10 cellular contexts compared by ENCODE assay signal in genomic region chr14:103279129-103280025, GRCh38. TPM values are rescaled to one million over a fixed set of nuclear protein-coding genes. Genes with fewer than 3 reads are reported as not detected.
DNase-seq lines count a peak whose midpoint lies in the region; ATAC-seq and TF ChIP-seq lines count a peak whose summit lies in the region.
"Had no signal": no experiment of that assay in that cellular context is flagged by ENCODE, and none has a peak within 500 bp of the region (broad histone marks: within the 10 kb centered on the region; RNA-seq: fewer than 3 reads in every experiment).

No MANE protein-coding gene starts in this region.

- TF ChIP-seq CTCF in colonic mucosa (IDR thresholded peaks at IDR 0.05), result no peak

- peaks cover 33% of the 10 kb centered on the region for H3K27me3 ChIP-seq in HUES6 (ENCODE audit: control insufficient read depth, insufficient read depth, low read length)
- H3K27me3 ChIP-seq in colonic mucosa, result peaks cover 28% of the 10 kb centered on the region
- peaks cover 5 to 38% (median 22%) of the 10 kb centered on the region in 3 donors for H3K27me3 ChIP-seq in skeletal muscle tissue (ENCODE audit: control insufficient read depth in 3 of 3, insufficient read depth in 3 of 3, low read length in 3 of 3)

- H3K4me1 ChIP-seq in HUES6 (ENCODE audit: control insufficient read depth, insufficient read depth, low read length) (peaks cover 13% of the 10 kb centered on the region), colonic mucosa (no peaks in the 10 kb centered on the region), skeletal muscle tissue (ENCODE audit: control insufficient read depth in 3 of 3, insufficient read depth in 3 of 3, low read length in 3 of 3) (peaks cover 14 to 34% (median 22%) of the 10 kb centered on the region in 3 donors)

- H3K27ac ChIP-seq in HUES6 (ENCODE audit: low read depth, low read length), result no peak overlapping the region
- H3K27ac ChIP-seq in colonic mucosa, result no peak overlapping the region
- no peak overlapping the region for H3K27ac ChIP-seq in skeletal muscle tissue (ENCODE audit: low read depth, low read length)

- H3K9me3 ChIP-seq in HUES6 (ENCODE audit: control insufficient read depth, insufficient read depth, low read depth, low read length) (peaks cover 4% of the 10 kb centered on the region; the same call in 1 of the 2 replicates), colonic mucosa (no peaks in the 10 kb centered on the region), skeletal muscle tissue (ENCODE audit: control insufficient read depth in 3 of 3, low read length in 3 of 3) (no peaks in the 10 kb centered on the region)

- H3K9ac ChIP-seq in HUES6 (ENCODE audit: low read length) (peak overlapping the region; percentile 48), colonic mucosa (ENCODE audit: low read depth in 2 of 2, low read length in 2 of 2) (peak overlapping the region in 1 of 2 donors; percentile 14), skeletal muscle tissue (ENCODE audit: low read depth in 1 of 3, low read length in 3 of 3) (peak overlapping the region in 1 of 3 donors; percentile 16)

- DNase-seq in colonic mucosa (no peak), left colon (no peak), NCI-H2029 (lab: John Stamatoyannopoulos, UW) (no peak)
- DNase-seq in stimulated activated CD4-positive, alpha-beta T cell treated with anti-CD3 and anti-CD28 coated beads, Interleukin-12 subunit alpha, Interleukin-12 subunit beta, amount 100 ng/mL, for 4 hours, result no peak
- DNase-seq in activated CD4-positive, alpha-beta T cell treated with anti-CD3 and anti-CD28 coated beads for 1 hour, result no peak
- DNase-seq: midbrain, NCI-H1092 treated with DMSO at 0.1 percent for 48 hours had no signal

- intact Hi-C loops in colonic mucosa (cut with DNase I), result no loop called here
- intact Hi-C loops in left colon (cut with DNase I, micrococcal nuclease), result loop anchor here in 1 of 2 donors (10.0 kb wide), 1 partner anchor 95 kb away; no protein-coding TSS in a partner anchor

- ATAC-seq in left colon (peak; percentile 37), HG03342 (IDR thresholded peaks at IDR 0.05; ENCODE audit: unreplicated experiment) (no peak)

- H3K36me3 ChIP-seq in HUES6 (ENCODE audit: control insufficient read depth, insufficient read depth, low read length), result no peaks in the 10 kb centered on the region
- no peaks in the 10 kb centered on the region for H3K36me3 ChIP-seq in colonic mucosa
- no peaks in the 10 kb centered on the region for H3K36me3 ChIP-seq in skeletal muscle tissue (ENCODE audit: control insufficient read depth in 3 of 3, insufficient read depth in 3 of 3, low read length in 3 of 3)

- H3K4me3 ChIP-seq in HUES6 (ENCODE audit: low read depth, low read length) (peak overlapping the region; percentile 58), colonic mucosa (peak overlapping the region; percentile 15), skeletal muscle tissue (ENCODE audit: low read length in 3 of 3) (peak overlapping the region in 2 of 3 donors; percentile 22 to 46)

RNA-seq across cellular contexts. Expression of gene EIF5, which starts 54.7 kb away (rescaled TPM):
- total RNA-seq in colonic mucosa (100 to 1,000 TPM; 169 to 265 TPM), left colon (100 to 1,000 TPM; 222 to 295 TPM), skeletal muscle tissue (84.5 TPM)
